Comparison of ENCODE assay signal across 20 cellular contexts in the genomic region with DNA sequence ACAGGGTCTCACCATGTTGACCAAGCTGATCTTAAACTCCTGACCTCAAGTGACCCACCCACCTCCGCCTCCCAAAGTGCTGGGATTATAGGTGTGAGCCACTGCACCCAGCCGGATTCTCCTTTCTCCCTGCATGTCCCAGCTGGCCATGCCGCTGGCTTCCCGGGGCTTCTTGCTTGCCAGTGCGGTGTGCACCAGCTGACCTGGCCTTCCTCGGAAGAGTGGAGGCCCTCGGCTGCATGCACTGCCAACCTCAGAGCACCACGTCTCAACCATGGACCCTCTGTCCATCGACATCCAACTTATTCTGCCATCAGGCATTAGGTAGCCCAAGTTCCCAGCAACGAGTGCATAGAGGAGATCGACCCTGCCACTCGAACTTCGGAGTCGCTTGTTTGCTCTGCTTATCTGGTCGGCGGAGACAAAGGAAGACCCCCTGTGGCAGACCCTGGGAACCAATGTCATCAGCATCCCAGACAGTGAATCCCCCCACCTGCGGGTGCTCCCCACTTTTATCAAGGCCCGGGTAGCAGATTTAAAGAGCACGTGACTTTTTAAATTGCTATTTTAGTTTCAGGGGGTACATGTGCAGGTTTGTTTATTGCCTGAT.
DNase-seq lines count a peak whose midpoint lies in the region; ATAC-seq, FAIRE-seq and TF ChIP-seq lines count a peak whose summit lies in the region.
"Had no signal": no experiment of that assay in that cellular context is flagged by ENCODE, and none has a peak within 500 bp of the region (broad histone marks: within the 10 kb centered on the region; RNA-seq: fewer than 3 reads in every experiment).

No MANE protein-coding gene starts in this region.

- H3K23me2 ChIP-seq in H1 (ENCODE audit: low read depth, low read length) = no peaks in the 10 kb centered on the region

- H2BK20ac ChIP-seq in H1 (ENCODE audit: low read length) = peak overlapping the region; percentile 48; the same call in 1 of the 2 replicates

- no TSS peak for BruUV-seq in HepG2 (replicated peaks; lab: Mats Ljungman, UMichigan)

- no peaks in the 10 kb centered on the region for H3K36me3 ChIP-seq in HepG2 (replicated peaks in 1 of 2; ENCODE audit: control insufficient read depth in 1 of 2, insufficient read depth in 2 of 2, low read length in 2 of 2)
- no peaks in the 10 kb centered on the region for H3K36me3 ChIP-seq in right lobe of liver
- H3K36me3 ChIP-seq in H1 (ENCODE audit: control insufficient read depth in 2 of 4, insufficient read depth in 4 of 4, low read length in 3 of 4) = no peaks in the 10 kb centered on the region
- H3K36me3 ChIP-seq in neural progenitor cell = no peaks in the 10 kb centered on the region
- H3K36me3 ChIP-seq in spleen = no peaks in the 10 kb centered on the region
- H3K36me3 ChIP-seq: BLaER1 had no signal

- POLR2A ChIA-PET in HepG2 (lab: Yijun Ruan, JAX) = no interaction called here
- POLR2A ChIA-PET in H1 (lab: Charles Lee; ENCODE audit: partially characterized antibody) = no interaction called here

- H2BK120ac ChIP-seq in H1 (replicated peaks; ENCODE audit: low read depth, low read length) = peak overlapping the region; percentile 4

- H4K91ac ChIP-seq in H1 (replicated peaks; ENCODE audit: insufficient read length, low read length) = peak overlapping the region; percentile 58

- peak overlapping the region; percentile 95 for H2BK15ac ChIP-seq in H1 (ENCODE audit: low read length)

- no peaks in the 10 kb centered on the region for H3K79me1 ChIP-seq in H1 (ENCODE audit: low read depth, low read length)

- TF ChIP-seq POLR2A in HepG2 (IDR thresholded peaks at IDR 0.05; ENCODE audit: insufficient read depth in 1 of 2, low read depth in 2 of 2, low read length in 2 of 2) (no peak), right lobe of liver (IDR thresholded peaks at IDR 0.05) (no peak), H1 (IDR thresholded peaks at IDR 0.05; ENCODE audit: control extremely low read depth in 1 of 2, low read depth in 2 of 2, low read length in 2 of 2) (no peak), spleen (IDR thresholded peaks at IDR 0.05) (no peak), GM18505 (IDR thresholded peaks at IDR 0.05; ENCODE audit: borderline replicate concordance, extremely low read depth, insufficient read depth, insufficient read length) (no peak)

- intact Hi-C loops in HepG2 (cut with micrococcal nuclease; ENCODE audit: unreplicated experiment) = no loop called here
- intact Hi-C loops in right lobe of liver (cut with DNase I) = no loop called here
- intact Hi-C loops in spleen (cut with DNase I; ENCODE audit: low total_unique reads) = no loop called here

- in situ Hi-C loops in HepG2 (cut with HindIII; ENCODE audit: extremely low pct_ligation_motif_present, low pct_unique_long_range_greater_than_20kb) = no loop called here

- peaks cover 24% of the 10 kb centered on the region for H3F3A ChIP-seq in neural progenitor cell (ENCODE audit: low read depth)

- CTCF ChIA-PET in HepG2 (lab: Yijun Ruan, JAX; ENCODE audit: low intra/inter-chr PET ratio, low total read pairs) (no interaction called here), H1 (lab: Charles Lee; ENCODE audit: partially characterized antibody) (interaction anchor here (0.6 to 2.0 kb wide), 16 partner anchors 9 to 652 kb away, joined by 3 to 7 read pairs (median 4); no protein-coding TSS in a partner anchor)

- H4K5ac ChIP-seq in H1 (ENCODE audit: insufficient read length, low read depth, low read length) = no peak overlapping the region

- H3K27me3 ChIP-seq in HepG2 (ENCODE audit: control insufficient read depth in 1 of 2, insufficient read depth in 2 of 2, low read length in 2 of 2) (peaks cover 9 to 47% of the 10 kb centered on the region in 2 experiments; a peak in 4 of 5 replicates), right lobe of liver (no peaks in the 10 kb centered on the region), H1 (replicated peaks in 1 of 4; ENCODE audit: control insufficient read depth in 3 of 4, extremely low read depth in 1 of 4, insufficient read depth in 3 of 4, low read length in 3 of 4) (peaks cover 0 to 2% (median 0%) of the 10 kb centered on the region in 4 experiments; a peak in 4 of 7 replicates), neural progenitor cell (no peaks in the 10 kb centered on the region), spleen (replicated peaks in 1 of 7) (no peaks in the 10 kb centered on the region)
- H3K27me3 ChIP-seq: BLaER1 had no signal

- no peak for TF ChIP-seq EP300 in HepG2 (IDR thresholded peaks at IDR 0.05; ENCODE audit: low read depth in 2 of 2, low read length in 2 of 2)
- TF ChIP-seq EP300 in HepG2 (CRISPR knock-in tag; IDR thresholded peaks at IDR 0.05; ENCODE audit: borderline replicate concordance) = no peak
- no peak for TF ChIP-seq EP300 in H1 (IDR thresholded peaks at IDR 0.05; ENCODE audit: borderline replicate concordance in 1 of 2, low read depth in 2 of 2, low read length in 2 of 2)

- H2AFZ ChIP-seq in HepG2 (ENCODE audit: low read length) (no peak overlapping the region), H1 (ENCODE audit: low read length) (no peak overlapping the region), neural progenitor cell (replicated peaks) (no peak overlapping the region)
- H2AFZ ChIP-seq: GM23248 had no signal

- H3K9me3 ChIP-seq in HepG2 (ENCODE audit: low read length) (no peaks in the 10 kb centered on the region), right lobe of liver (no peaks in the 10 kb centered on the region), H1 (ENCODE audit: insufficient read depth in 2 of 2, low read depth in 1 of 2, low read length in 1 of 2) (no peaks in the 10 kb centered on the region), neural progenitor cell (ENCODE audit: low read depth) (no peaks in the 10 kb centered on the region), spleen (peaks cover 0 to 44% (median 0%) of the 10 kb centered on the region in 8 donors)
- H3K9me3 ChIP-seq: BLaER1 had no signal

- H3K4me1 ChIP-seq in HepG2 (ENCODE audit: insufficient read depth, low read length) (no peaks in the 10 kb centered on the region), right lobe of liver (no peaks in the 10 kb centered on the region), H1 (replicated peaks in 1 of 4; ENCODE audit: control insufficient read depth in 3 of 4, insufficient read depth in 4 of 4, low read length in 3 of 4) (peaks cover 0 to 11% (median 3%) of the 10 kb centered on the region in 4 experiments; a peak in 4 of 7 replicates), neural progenitor cell (peaks cover 18% of the 10 kb centered on the region), spleen (no peaks in the 10 kb centered on the region)
- H3K4me1 ChIP-seq: BLaER1 had no signal

- H3K9me3 Mint-ChIP-seq in neural progenitor cell = peaks cover 13% of the 10 kb centered on the region

- H3K23ac ChIP-seq in H1 (ENCODE audit: insufficient read length) = no peak overlapping the region

- no peak overlapping the region for H2AK5ac ChIP-seq in H1 (ENCODE audit: low read depth, low read length)

- no peak overlapping the region for H3K9ac ChIP-seq in HepG2 (ENCODE audit: insufficient read depth, low read depth, low read length)
- no peak overlapping the region for H3K9ac ChIP-seq in H1 (replicated peaks in 1 of 4; ENCODE audit: extremely low read depth in 1 of 4, low read depth in 3 of 4, low read length in 3 of 4)
- no peak overlapping the region for H3K9ac ChIP-seq in neural progenitor cell
- H3K9ac ChIP-seq: BLaER1, GM23248, KMS-11 had no signal

- H4K8ac ChIP-seq in H1 (ENCODE audit: extremely low read depth, insufficient read depth, low read length) = no peak overlapping the region

- H3K27ac ChIP-seq in HepG2 (ENCODE audit: extremely low read length, insufficient read depth, low read length) (no peak overlapping the region), right lobe of liver (no peak overlapping the region), H1 (ENCODE audit: low read depth, low read length) (no peak overlapping the region), neural progenitor cell (no peak overlapping the region), spleen (no peak overlapping the region)
- H3K27ac ChIP-seq: 22Rv1, BLaER1, GM23248, HL-60, KMS-11 had no signal

- H3K79me2 ChIP-seq in HepG2 (ENCODE audit: insufficient read depth, low read length) (no peaks in the 10 kb centered on the region), H1 (ENCODE audit: control insufficient read depth in 1 of 2, insufficient read depth in 2 of 2, low read length in 2 of 2) (no peaks in the 10 kb centered on the region), neural progenitor cell (ENCODE audit: low read depth) (no peaks in the 10 kb centered on the region)

- DNase-seq in HepG2 (ENCODE audit: low spot score) (no peak), right lobe of liver (no peak), H1 (ENCODE audit: low read depth in 1 of 2, low spot score in 2 of 2) (no peak), neural progenitor cell (ENCODE audit: low spot score) (no peak), spleen (no peak), NCI-H1417 (lab: John Stamatoyannopoulos, UW) (no peak)
- DNase-seq: CD4-positive, alpha-beta memory T cell; DMS153; DMS79; GDM1 had no signal

- ATAC-seq in HepG2 (no peak), right lobe of liver (no peak), GM18505 (IDR thresholded peaks at IDR 0.05; ENCODE audit: unreplicated experiment) (no peak)

- 23% methylated on average over 19 of the region's 19 CpGs for WGBS in HepG2 (ENCODE audit: low lambda C conversion rate)
- WGBS in right lobe of liver (ENCODE audit: insufficient coverage, low coverage, low lambda C conversion rate, missing lambda C conversion rate) = 21% methylated on average over 8 of the region's 19 CpGs
- 93% methylated on average over 19 of the region's 19 CpGs; no CpG with 5 or more reads in 1 of the 2 experiments for WGBS in H1 (ENCODE audit: extremely low coverage in 1 of 2, insufficient coverage in 1 of 2, insufficient read length in 1 of 2, insufficient replicate concordance in 2 of 2, low coverage in 1 of 2, low lambda C conversion rate in 2 of 2, missing lambda C conversion rate in 1 of 2), 2 experiments
- WGBS in spleen, 5 donors = 85 to 92% (median 89%) methylated on average over 19 of the region's 19 CpGs

- peak overlapping the region; percentile 56; the same call in 1 of the 2 replicates for H2BK5ac ChIP-seq in H1 (ENCODE audit: low read depth, low read length)

- H2BK12ac ChIP-seq in H1 (ENCODE audit: low read depth, low read length) = peak overlapping the region; percentile 61; the same call in 1 of the 2 replicates

- H3K4me3 ChIP-seq in HepG2 (replicated peaks in 1 of 3; ENCODE audit: insufficient read depth in 1 of 3, low read depth in 2 of 3, low read length in 3 of 3) (no peak overlapping the region), right lobe of liver (no peak overlapping the region), H1 (ENCODE audit: extremely low read depth in 1 of 4, insufficient read depth in 2 of 4, low read depth in 3 of 4, low read length in 4 of 4) (no peak overlapping the region), neural progenitor cell (no peak overlapping the region), spleen (no peak overlapping the region)
- H3K4me3 ChIP-seq: BLaER1, GM23248 had no signal

- TF ChIP-seq RAD21 in HepG2 (CRISPR knock-in tag; IDR thresholded peaks at IDR 0.05) (no peak), H1 (IDR thresholded peaks at IDR 0.05 in 1 of 2, conservative IDR thresholded peaks at IDR 0.05 in 1 of 2; ENCODE audit: low read depth in 2 of 2, low read length in 2 of 2) (no peak)

- peaks cover 4% of the 10 kb centered on the region for H3K36me3 Mint-ChIP-seq in neural progenitor cell
- H3K36me3 Mint-ChIP-seq: CD14-positive monocyte; CD4-positive, alpha-beta memory T cell had no signal

- FAIRE-seq in HepG2 (lab: Jason Lieb, UNC) (no peak), H1 (lab: Jason Lieb, UNC) (no peak)
- FAIRE-seq: GM12892, H54, HTR-8/SVneo had no signal

- peaks cover 18% of the 10 kb centered on the region for H3K4me1 Mint-ChIP-seq in neural progenitor cell
- H3K4me1 Mint-ChIP-seq: CD14-positive monocyte; CD4-positive, alpha-beta memory T cell had no signal

- H3K56ac ChIP-seq in H1 (replicated peaks; ENCODE audit: insufficient read length, low read depth, low read length) = no peak overlapping the region

- no peak overlapping the region for H3K14ac ChIP-seq in H1 (ENCODE audit: insufficient read length)

- H3K27ac Mint-ChIP-seq in neural progenitor cell = peak overlapping the region; percentile 69
- H3K27ac Mint-ChIP-seq: CD14-positive monocyte; CD4-positive, alpha-beta memory T cell had no signal

- TF ChIP-seq CTCF in HepG2 (CRISPR knock-in tag; IDR thresholded peaks at IDR 0.05) = no peak
- no peak for TF ChIP-seq CTCF in right lobe of liver (IDR thresholded peaks at IDR 0.05)
- no peak for TF ChIP-seq CTCF in H1 (IDR thresholded peaks at IDR 0.05; ENCODE audit: control extremely low read depth in 1 of 3, insufficient read depth in 1 of 3, low read depth in 1 of 3, low read length in 3 of 3)
- no peak for TF ChIP-seq CTCF in neural progenitor cell (IDR thresholded peaks at IDR 0.05)
- no peak for TF ChIP-seq CTCF in spleen (IDR thresholded peaks at IDR 0.05 in 8 of 11, conservative IDR thresholded peaks at IDR 0.05 in 3 of 11)

- no peak overlapping the region for H3K18ac ChIP-seq in H1 (ENCODE audit: extremely low read depth, low read length)

- H4K20me1 ChIP-seq in HepG2 (ENCODE audit: insufficient read depth, low read length) = no peaks in the 10 kb centered on the region
- no peaks in the 10 kb centered on the region for H4K20me1 ChIP-seq in H1 (replicated peaks in 1 of 2; ENCODE audit: control insufficient read depth in 1 of 2, insufficient read depth in 2 of 2, low read length in 2 of 2)
- no peaks in the 10 kb centered on the region for H4K20me1 ChIP-seq in neural progenitor cell (ENCODE audit: low read depth)
- H4K20me1 ChIP-seq: BLaER1 had no signal

- H3K4me2 ChIP-seq in HepG2 (ENCODE audit: low read depth, low read length) (no peak overlapping the region), H1 (ENCODE audit: insufficient read depth in 1 of 2, low read depth in 2 of 2, low read length in 2 of 2) (no peak overlapping the region), neural progenitor cell (no peak overlapping the region)
- H3K4me2 ChIP-seq: BLaER1, KMS-11 had no signal

- H3K27me3 Mint-ChIP-seq in neural progenitor cell (ENCODE audit: insufficient read depth, low read depth) = no peaks in the 10 kb centered on the region
- H3K27me3 Mint-ChIP-seq: CD4-positive, alpha-beta memory T cell had no signal

- no peak overlapping the region for H3K4me3 Mint-ChIP-seq in neural progenitor cell
- H3K4me3 Mint-ChIP-seq: CD14-positive monocyte; CD4-positive, alpha-beta memory T cell had no signal

- H3K4ac ChIP-seq in H1 (replicated peaks; ENCODE audit: insufficient read length, low read depth, low read length) = no peak overlapping the region
